ENCODE assay signal across 14 cellular contexts in the genomic region with DNA sequence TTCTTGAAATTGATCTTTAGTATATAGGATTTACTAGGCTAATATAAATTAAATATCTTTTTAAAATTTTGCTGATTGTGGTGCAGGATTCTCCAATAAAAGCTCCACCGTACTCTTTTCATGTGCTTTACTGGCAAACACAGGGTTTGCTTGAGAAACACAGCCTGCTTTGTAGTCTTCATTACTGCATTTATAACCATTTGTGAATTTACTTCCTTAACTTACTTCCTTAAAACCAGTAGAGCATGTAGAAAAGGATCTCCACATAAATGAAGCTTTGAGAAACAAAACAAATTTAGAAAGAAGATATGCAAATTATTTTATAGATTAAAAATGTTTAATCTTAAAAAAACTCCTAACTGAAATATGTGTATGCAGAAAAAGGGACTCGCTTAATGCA. TPM values are rescaled to one million over a fixed set of nuclear protein-coding genes. Genes with fewer than 3 reads are reported as not detected.
A peak's percentile ranks its signal among the peaks of the same experiment; 100 is the strongest.
DNase-seq lines count a peak whose midpoint lies in the region; ATAC-seq, FAIRE-seq and TF ChIP-seq lines count a peak whose summit lies in the region.
"Had no signal": no experiment of that assay in that cellular context is flagged by ENCODE, and none has a peak within 500 bp of the region (broad histone marks: within the 10 kb centered on the region; RNA-seq: fewer than 3 reads in every experiment).

No MANE protein-coding gene starts in this region.

- RAD21 ChIA-PET in GM12878 (lab: Charles Lee; ENCODE audit: unreplicated experiment) = interaction anchor here (1.0 to 2.7 kb wide), 7 partner anchors 9 to 91 kb away, joined by 3 to 12 read pairs (median 4); partner anchors contain the start of gene SWAP70

- TF ChIP-seq RAD21 in GM12878 (IDR thresholded peaks at IDR 0.05; ENCODE audit: insufficient read depth, low read depth, low read length) = no peak

- TF ChIP-seq CTCF in GM12878 (IDR thresholded peaks at IDR 0.05 in 2 of 3, conservative IDR thresholded peaks at IDR 0.05 in 1 of 3; ENCODE audit: control insufficient read depth in 2 of 3, extremely low read depth in 1 of 3, insufficient read depth in 1 of 3, low read depth in 3 of 3, low read length in 3 of 3) = no peak
- no peak for TF ChIP-seq CTCF in nephron progenitor cell (IDR thresholded peaks at IDR 0.05)

- no peaks in the 10 kb centered on the region for H3K9me3 Mint-ChIP-seq in nephron progenitor cell

- H3K27me3 ChIP-seq in BLaER1 treated with 17β-estradiol and CSF1 and Interleukin-3, amounts not matched to agents 10 nM and 100 nM = no peaks in the 10 kb centered on the region
- no peaks in the 10 kb centered on the region for H3K27me3 ChIP-seq in GM12878 (replicated peaks in 1 of 2; ENCODE audit: control insufficient read depth in 2 of 2, insufficient read depth in 2 of 2, low read length in 1 of 2)
- H3K27me3 ChIP-seq: ascending aorta had no signal

- intact Hi-C loops in GM12878 (cut with micrococcal nuclease; ENCODE audit: unreplicated experiment) = loop anchor here (5.0 kb wide), 1 partner anchor 80 kb away; no protein-coding TSS in a partner anchor

- DNase-seq in NCI-H526 (lab: John Stamatoyannopoulos, UW) (peak; percentile 34 to 47), GM12878 (ENCODE audit: low read depth, low spot score) (no peak), nephron progenitor cell (no peak)
- no peak for DNase-seq in effector CD8-positive, alpha-beta T cell (lab: John Stamatoyannopoulos, UW)
- DNase-seq in stimulated activated naive CD4-positive, alpha-beta T cell treated with Interleukin-2 at 50 U/mL for 16 hours (lab: John Stamatoyannopoulos, UW) = no peak
- DNase-seq: foreskin fibroblast, kidney glomerular epithelial cell, NCI-H1105 treated with DMSO at 0.1 percent for 48 hours had no signal

- 2% methylated on average over 2 of the region's 2 CpGs for WGBS in GM12878 (ENCODE audit: insufficient coverage, insufficient replicate concordance, low lambda C conversion rate, missing lambda C conversion rate)

- TF ChIP-seq EP300 in GM12878 (IDR thresholded peaks at IDR 0.05; ENCODE audit: borderline replicate concordance in 1 of 2, control insufficient read depth in 1 of 2, low read depth in 2 of 2, low read length in 2 of 2) = no peak

- no peak for TF ChIP-seq POLR2A in GM12878 (IDR thresholded peaks at IDR 0.05; ENCODE audit: low read depth, low read length)

- POLR2A ChIA-PET in GM12878 (lab: Charles Lee) = interaction anchor here (1.0 to 1.4 kb wide), 3 partner anchors 11 to 18 kb away, joined by 3 to 4 read pairs (median 4); no protein-coding TSS in a partner anchor

- H3K79me2 ChIP-seq in GM12878 (ENCODE audit: control insufficient read depth, insufficient read depth, low read length) = peaks cover 67% of the 10 kb centered on the region

- peaks cover 0 to 13% (median 7%) of the 10 kb centered on the region in 11 experiments; a peak in 14 of 22 replicates for H3K9me3 ChIP-seq in BLaER1 treated with 17β-estradiol and CSF1 and Interleukin-3, amounts not matched to agents 10 nM and 100 nM (replicated peaks in 1 of 11)
- no peaks in the 10 kb centered on the region; the same call in 2 of the 3 replicates for H3K9me3 ChIP-seq in GM12878 (replicated peaks; ENCODE audit: control insufficient read depth, insufficient read depth, low read length)
- H3K9me3 ChIP-seq: ascending aorta had no signal

- no peak for ATAC-seq in GM12878
- no peak for ATAC-seq in GM21381 (IDR thresholded peaks at IDR 0.05; ENCODE audit: unreplicated experiment)
- ATAC-seq in HG02981 (IDR thresholded peaks at IDR 0.05; ENCODE audit: unreplicated experiment) = no peak

- peaks cover 11 to 42% (median 20%) of the 10 kb centered on the region in 11 experiments for H3K36me3 ChIP-seq in BLaER1 treated with 17β-estradiol and CSF1 and Interleukin-3, amounts not matched to agents 10 nM and 100 nM
- peaks cover 0 to 16% of the 10 kb centered on the region in 2 experiments; a peak in 3 of 4 replicates for H3K36me3 ChIP-seq in GM12878 (ENCODE audit: control insufficient read depth in 2 of 2, insufficient read depth in 2 of 2, low read length in 1 of 2)

- H3K9ac ChIP-seq in BLaER1 treated with 17β-estradiol and CSF1 and Interleukin-3, amounts not matched to agents 10 nM and 100 nM = peak overlapping the region in 7 of 11 experiments; percentile 16 to 42 (median 23); a peak in 7 of 22 replicates
- no peak overlapping the region for H3K9ac ChIP-seq in GM12878 (ENCODE audit: control insufficient read depth, insufficient read depth, low read length)

- H3K4me3 Mint-ChIP-seq in nephron progenitor cell = no peak overlapping the region

- FAIRE-seq in GM12878 (lab: Jason Lieb, UNC) = no peak
- FAIRE-seq: urothelium cell line had no signal

- peak overlapping the region; percentile 52 for H3K27ac Mint-ChIP-seq in nephron progenitor cell

- no peak overlapping the region; a peak in 1 of 20 replicates for H3K4me3 ChIP-seq in BLaER1 treated with 17β-estradiol and CSF1 and Interleukin-3, amounts not matched to agents 10 nM and 100 nM
- H3K4me3 ChIP-seq in GM12878 = no peak overlapping the region
- H3K4me3 ChIP-seq: ascending aorta, smooth muscle cell had no signal

- H3K4me1 Mint-ChIP-seq in nephron progenitor cell = peaks cover 21% of the 10 kb centered on the region

- H4K20me1 ChIP-seq in BLaER1 treated with 17β-estradiol and CSF1 and Interleukin-3, amounts not matched to agents 10 nM and 100 nM = peaks cover 0 to 92% (median 0%) of the 10 kb centered on the region in 11 experiments; a peak in 6 of 22 replicates
- H4K20me1 ChIP-seq in GM12878 (ENCODE audit: control insufficient read depth, insufficient read depth) = no peaks in the 10 kb centered on the region

- H3K36me3 Mint-ChIP-seq in nephron progenitor cell (ENCODE audit: low read depth) = peaks cover 32% of the 10 kb centered on the region

- SMC1A ChIA-PET in GM12878 (lab: Charles Lee; ENCODE audit: uncharacterized antibody, unreplicated experiment) = interaction anchor here (0.8 to 5.5 kb wide), 16 partner anchors 13 to 91 kb away, joined by 3 to 52 read pairs (median 4); no protein-coding TSS in a partner anchor

- H3K4me2 ChIP-seq in BLaER1 treated with 17β-estradiol and CSF1 and Interleukin-3, amounts not matched to agents 10 nM and 100 nM = peak overlapping the region; percentile 47 to 86 (median 73); a peak in 20 of 22 replicates
- peak overlapping the region; percentile 53 for H3K4me2 ChIP-seq in GM12878 (ENCODE audit: control insufficient read depth, insufficient read depth)
- H3K4me2 ChIP-seq: smooth muscle cell had no signal

- no peaks in the 10 kb centered on the region for H3K27me3 Mint-ChIP-seq in nephron progenitor cell (ENCODE audit: low read depth, poor library complexity)

- peak overlapping the region; percentile 39 to 76 (median 65); a peak in 20 of 22 replicates for H3K27ac ChIP-seq in BLaER1 treated with 17β-estradiol and CSF1 and Interleukin-3, amounts not matched to agents 10 nM and 100 nM
- H3K27ac ChIP-seq in GM12878 (ENCODE audit: control insufficient read depth, insufficient read depth) = peak overlapping the region; percentile 68

- in situ Hi-C loops in GM12878 (cut with MboI) = no loop called here

- peaks cover 56 to 65% (median 60%) of the 10 kb centered on the region in 10 experiments for H3K4me1 ChIP-seq in BLaER1 treated with 17β-estradiol and CSF1 and Interleukin-3, amounts not matched to agents 10 nM and 100 nM
- peaks cover 41% of the 10 kb centered on the region for H3K4me1 ChIP-seq in GM12878 (ENCODE audit: control insufficient read depth, insufficient read depth, low read length)

- no TSS peak for BruUV-seq in GM12878 (replicated peaks; lab: Mats Ljungman, UMichigan)

- CTCF ChIA-PET in GM12878 (lab: Yijun Ruan, JAX) = interaction anchor here (0.7 to 5.4 kb wide), 10 partner anchors 9 to 158 kb away, joined by 3 to 26 read pairs (median 3); partner anchors contain the start of gene WEE1

- H2AFZ ChIP-seq in GM12878 (ENCODE audit: control insufficient read depth, low read depth, low read length) = no peak overlapping the region

TF ChIP-seq in GM12878, 131 proteins besides CTCF, POLR2A, EP300 and RAD21 (continues in another document):
- TF ChIP-seq MYC (IDR thresholded peaks at IDR 0.05; ENCODE audit: insufficient read depth, insufficient read length, insufficient replicate concordance, low read length, severe bottlenecking) (no peak), SPI1 (IDR thresholded peaks at IDR 0.05; ENCODE audit: borderline replicate concordance, insufficient read depth, low read depth, low read length) (no peak)

RNA-seq across cellular contexts. Expression of gene SWAP70, which starts 28.8 kb away (rescaled TPM):
- 27.9 and 32.6 TPM in 2 replicates for total RNA-seq in GM12878 (2013; cell fraction: nucleolus; rRNA removed)
- total RNA-seq in GM12878 (2014; rRNA removed) = 35.9 and 40.5 TPM in 2 replicates
- total RNA-seq in GM12878 (2014; rRNA removed; fragmentation: Illumina TruSeq; extraction: Trizol) = 61.1 and 62.4 TPM in 2 replicates
- 53.0 and 54.0 TPM in 2 replicates for total RNA-seq in GM12878 (2021)
- polyA plus RNA-seq in GM12878 (2011; ENCODE audit: low read depth) = 24.7 TPM
- polyA plus RNA-seq in GM12878 (2011; rRNA removed) = 20.6 and 25.0 TPM in 2 replicates
- polyA plus RNA-seq in GM12878 (2011; cell fraction: cytosol; rRNA removed) = 11.5 and 15.5 TPM in 2 replicates
- polyA plus RNA-seq in GM12878 (2011; cell fraction: nucleus; rRNA removed) = 5.0 and 8.3 TPM in 2 replicates
- polyA plus RNA-seq in GM12878 (2012) = 32.6 and 42.6 TPM in 2 replicates
- 60.9 and 69.6 TPM in 2 replicates for polyA plus RNA-seq in GM12878 (2014; fragmentation: Illumina TruSeq; extraction: Trizol)
- polyA plus RNA-seq in GM12878 (2014; fragmentation: Nextera tagmentation; extraction: Ambion mirVana) = 10 to 100 TPM; 28.7 to 30.9 TPM
- polyA plus RNA-seq in GM12878 (2014; rRNA removed) = 32.6 and 36.7 TPM in 2 replicates
- 10 to 100 TPM; 46.6 to 51.8 TPM for polyA plus RNA-seq in GM12878 (2016; fragmentation: Nextera tagmentation; extraction: Ambion mirVana)
- polyA minus RNA-seq in GM12878 (2011; rRNA and poly(A)+ RNA removed) = 20.6 and 22.3 TPM in 2 replicates
- 11.2 and 13.0 TPM in 2 replicates for polyA minus RNA-seq in GM12878 (2011; cell fraction: cytosol; rRNA and poly(A)+ RNA removed)
- polyA minus RNA-seq in GM12878 (2011; cell fraction: nucleus; rRNA and poly(A)+ RNA removed) = 4.5 and 9.9 TPM in 2 replicates

Comparison
In these comparisons a context has a peak if more than half of its experiments do, and no peak if none do; other contexts are left out.
1. DNase-seq: peak in NCI-H526 (2 of 2); none in GM12878 (single experiment), nephron progenitor cell (single experiment), effector CD8-positive, alpha-beta T cell (single experiment) and stimulated activated naive CD4-positive, alpha-beta T cell treated with Interleukin-2 at 50 U/mL for 16 hours (single experiment).